Comparison of ENCODE assay signal across 1 cellular context in the genomic region with DNA sequence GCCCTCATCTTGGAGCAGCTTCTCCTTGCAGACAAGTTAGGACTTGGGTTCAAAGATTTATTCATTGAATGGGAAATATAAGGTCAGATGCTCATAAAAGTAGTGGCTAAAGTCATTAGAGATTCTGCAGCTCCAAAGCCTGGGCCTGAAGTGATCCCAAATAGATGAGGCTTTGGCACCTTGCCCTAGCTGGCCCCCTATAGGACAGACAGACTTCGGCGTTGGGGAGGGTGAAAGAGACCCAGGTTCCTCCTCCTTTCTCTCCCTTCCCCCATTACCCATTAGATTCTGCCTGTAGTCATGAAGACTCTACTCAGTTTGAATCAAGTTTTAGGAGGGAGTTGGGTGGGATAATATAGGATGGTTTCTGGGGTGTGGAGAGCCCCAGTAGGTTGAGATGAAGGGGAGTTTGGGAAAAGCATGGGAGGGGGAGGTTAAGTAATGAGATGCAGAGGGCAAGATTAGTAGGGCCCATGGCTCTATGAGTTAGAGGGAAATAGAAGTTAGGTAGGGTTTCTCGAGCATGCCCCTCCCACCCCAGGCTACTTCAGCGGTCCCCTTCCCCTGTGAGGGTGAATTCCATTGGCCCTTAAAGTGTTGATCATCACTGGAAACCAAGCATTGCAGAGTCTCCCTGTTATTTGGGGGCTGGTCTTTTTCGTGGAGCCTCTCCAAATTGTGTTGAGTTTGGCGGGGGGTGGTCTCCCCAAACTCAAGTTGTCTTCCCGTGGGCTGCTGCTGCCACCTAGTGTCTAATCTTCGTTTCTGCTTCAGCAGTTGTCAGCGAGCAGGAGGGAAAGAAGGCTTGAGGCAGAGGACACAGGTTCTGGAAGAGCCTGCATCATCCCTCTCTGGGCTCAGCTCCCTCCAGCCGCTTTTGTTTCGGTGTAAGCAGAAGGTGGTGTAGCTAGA.
TF ChIP-seq lines count a peak whose summit lies in the region.

No MANE protein-coding gene starts in this region.

TF ChIP-seq in K562, 482 proteins besides CTCF, POLR2A, EP300 and RAD21 (continued from another document and continues in another):
- TF ChIP-seq THAP12 (CRISPR knock-in tag; IDR thresholded peaks at IDR 0.05): no peak
- TF ChIP-seq RCOR1 (IDR thresholded peaks at IDR 0.05; ENCODE audit: borderline replicate concordance in 1 of 2, low read depth in 2 of 2, low read length in 2 of 2): no peak
- TF ChIP-seq PHF21A (IDR thresholded peaks at IDR 0.05; ENCODE audit: borderline replicate concordance, low read depth): no peak
- TF ChIP-seq HDAC1 (IDR thresholded peaks at IDR 0.05): 0 out of 4 replicates have a peak, but pooled peaks of 1 of the 2 experiments have one; percentile 11
- TF ChIP-seq CBX5 (IDR thresholded peaks at IDR 0.05; ENCODE audit: borderline replicate concordance, low read depth): no peak
- TF ChIP-seq CREB1 (IDR thresholded peaks at IDR 0.05): no peak
- peak; percentile 38; the same call in 1 of the 2 replicates for TF ChIP-seq CREB1 (CRISPR knock-in tag; IDR thresholded peaks at IDR 0.05)
- TF ChIP-seq ETV5 (CRISPR knock-in tag; IDR thresholded peaks at IDR 0.05; ENCODE audit: low read depth): no peak
- TF ChIP-seq, protein P1, sequence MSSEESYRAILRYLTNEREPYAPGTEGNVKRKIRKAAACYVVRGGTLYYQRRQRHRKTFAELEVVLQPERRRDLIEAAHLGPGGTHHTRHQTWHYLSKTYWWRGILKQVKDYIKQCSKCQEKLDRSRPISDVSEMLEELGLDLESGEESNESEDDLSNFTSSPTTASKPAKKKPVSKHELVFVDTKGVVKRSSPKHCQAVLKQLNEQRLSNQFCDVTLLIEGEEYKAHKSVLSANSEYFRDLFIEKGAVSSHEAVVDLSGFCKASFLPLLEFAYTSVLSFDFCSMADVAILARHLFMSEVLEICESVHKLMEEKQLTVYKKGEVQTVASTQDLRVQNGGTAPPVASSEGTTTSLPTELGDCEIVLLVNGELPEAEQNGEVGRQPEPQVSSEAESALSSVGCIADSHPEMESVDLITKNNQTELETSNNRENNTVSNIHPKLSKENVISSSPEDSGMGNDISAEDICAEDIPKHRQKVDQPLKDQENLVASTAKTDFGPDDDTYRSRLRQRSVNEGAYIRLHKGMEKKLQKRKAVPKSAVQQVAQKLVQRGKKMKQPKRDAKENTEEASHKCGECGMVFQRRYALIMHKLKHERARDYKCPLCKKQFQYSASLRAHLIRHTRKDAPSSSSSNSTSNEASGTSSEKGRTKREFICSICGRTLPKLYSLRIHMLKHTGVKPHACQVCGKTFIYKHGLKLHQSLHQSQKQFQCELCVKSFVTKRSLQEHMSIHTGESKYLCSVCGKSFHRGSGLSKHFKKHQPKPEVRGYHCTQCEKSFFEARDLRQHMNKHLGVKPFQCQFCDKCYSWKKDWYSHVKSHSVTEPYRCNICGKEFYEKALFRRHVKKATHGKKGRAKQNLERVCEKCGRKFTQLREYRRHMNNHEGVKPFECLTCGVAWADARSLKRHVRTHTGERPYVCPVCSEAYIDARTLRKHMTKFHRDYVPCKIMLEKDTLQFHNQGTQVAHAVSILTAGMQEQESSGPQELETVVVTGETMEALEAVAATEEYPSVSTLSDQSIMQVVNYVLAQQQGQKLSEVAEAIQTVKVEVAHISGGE (CRISPR knock-in tag; IDR thresholded peaks at IDR 0.05): no peak
- TF ChIP-seq, protein P2, sequence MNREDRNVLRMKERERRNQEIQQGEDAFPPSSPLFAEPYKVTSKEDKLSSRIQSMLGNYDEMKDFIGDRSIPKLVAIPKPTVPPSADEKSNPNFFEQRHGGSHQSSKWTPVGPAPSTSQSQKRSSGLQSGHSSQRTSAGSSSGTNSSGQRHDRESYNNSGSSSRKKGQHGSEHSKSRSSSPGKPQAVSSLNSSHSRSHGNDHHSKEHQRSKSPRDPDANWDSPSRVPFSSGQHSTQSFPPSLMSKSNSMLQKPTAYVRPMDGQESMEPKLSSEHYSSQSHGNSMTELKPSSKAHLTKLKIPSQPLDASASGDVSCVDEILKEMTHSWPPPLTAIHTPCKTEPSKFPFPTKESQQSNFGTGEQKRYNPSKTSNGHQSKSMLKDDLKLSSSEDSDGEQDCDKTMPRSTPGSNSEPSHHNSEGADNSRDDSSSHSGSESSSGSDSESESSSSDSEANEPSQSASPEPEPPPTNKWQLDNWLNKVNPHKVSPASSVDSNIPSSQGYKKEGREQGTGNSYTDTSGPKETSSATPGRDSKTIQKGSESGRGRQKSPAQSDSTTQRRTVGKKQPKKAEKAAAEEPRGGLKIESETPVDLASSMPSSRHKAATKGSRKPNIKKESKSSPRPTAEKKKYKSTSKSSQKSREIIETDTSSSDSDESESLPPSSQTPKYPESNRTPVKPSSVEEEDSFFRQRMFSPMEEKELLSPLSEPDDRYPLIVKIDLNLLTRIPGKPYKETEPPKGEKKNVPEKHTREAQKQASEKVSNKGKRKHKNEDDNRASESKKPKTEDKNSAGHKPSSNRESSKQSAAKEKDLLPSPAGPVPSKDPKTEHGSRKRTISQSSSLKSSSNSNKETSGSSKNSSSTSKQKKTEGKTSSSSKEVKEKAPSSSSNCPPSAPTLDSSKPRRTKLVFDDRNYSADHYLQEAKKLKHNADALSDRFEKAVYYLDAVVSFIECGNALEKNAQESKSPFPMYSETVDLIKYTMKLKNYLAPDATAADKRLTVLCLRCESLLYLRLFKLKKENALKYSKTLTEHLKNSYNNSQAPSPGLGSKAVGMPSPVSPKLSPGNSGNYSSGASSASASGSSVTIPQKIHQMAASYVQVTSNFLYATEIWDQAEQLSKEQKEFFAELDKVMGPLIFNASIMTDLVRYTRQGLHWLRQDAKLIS (CRISPR knock-in tag; IDR thresholded peaks at IDR 0.05): 0 out of 2 replicates have a peak, but pooled peaks have one; percentile 31
- no peak for TF ChIP-seq HMG20B (CRISPR knock-in tag; IDR thresholded peaks at IDR 0.05)
- no peak for TF ChIP-seq ZNF830 (CRISPR knock-in tag; IDR thresholded peaks at IDR 0.05)
- no peak for TF ChIP-seq RNF2 (IDR thresholded peaks at IDR 0.05)
- peak in 1 of 2 experiments; percentile 24; a peak in 1 of 4 replicates for TF ChIP-seq MAZ (CRISPR knock-in tag; conservative IDR thresholded peaks at IDR 0.05 in 1 of 2, IDR thresholded peaks at IDR 0.05 in 1 of 2)
- no peak; the same call in 1 of the 2 replicates for TF ChIP-seq ZFX (CRISPR knock-in tag; IDR thresholded peaks at IDR 0.05)
- TF ChIP-seq DACH1 (IDR thresholded peaks at IDR 0.05; ENCODE audit: partially characterized antibody): no peak
- TF ChIP-seq, protein P3, sequence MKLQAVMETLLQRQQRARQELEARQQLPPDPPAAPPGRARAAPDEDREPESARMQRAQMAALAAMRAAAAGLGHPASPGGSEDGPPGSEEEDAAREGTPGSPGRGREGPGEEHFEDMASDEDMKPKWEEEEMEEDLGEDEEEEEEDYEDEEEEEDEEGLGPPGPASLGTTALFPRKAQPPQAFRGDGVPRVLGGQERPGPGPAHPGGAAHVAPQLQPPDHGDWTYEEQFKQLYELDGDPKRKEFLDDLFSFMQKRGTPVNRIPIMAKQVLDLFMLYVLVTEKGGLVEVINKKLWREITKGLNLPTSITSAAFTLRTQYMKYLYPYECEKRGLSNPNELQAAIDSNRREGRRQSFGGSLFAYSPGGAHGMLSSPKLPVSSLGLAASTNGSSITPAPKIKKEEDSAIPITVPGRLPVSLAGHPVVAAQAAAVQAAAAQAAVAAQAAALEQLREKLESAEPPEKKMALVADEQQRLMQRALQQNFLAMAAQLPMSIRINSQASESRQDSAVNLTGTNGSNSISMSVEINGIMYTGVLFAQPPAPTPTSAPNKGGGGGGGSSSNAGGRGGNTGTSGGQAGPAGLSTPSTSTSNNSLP (IDR thresholded peaks at IDR 0.05; ENCODE audit: borderline replicate concordance, low read depth, low read length): no peak
- TF ChIP-seq MTA3 (IDR thresholded peaks at IDR 0.05; ENCODE audit: borderline replicate concordance): 0 out of 2 replicates have a peak, but pooled peaks have one; percentile 31
- TF ChIP-seq, protein P4, sequence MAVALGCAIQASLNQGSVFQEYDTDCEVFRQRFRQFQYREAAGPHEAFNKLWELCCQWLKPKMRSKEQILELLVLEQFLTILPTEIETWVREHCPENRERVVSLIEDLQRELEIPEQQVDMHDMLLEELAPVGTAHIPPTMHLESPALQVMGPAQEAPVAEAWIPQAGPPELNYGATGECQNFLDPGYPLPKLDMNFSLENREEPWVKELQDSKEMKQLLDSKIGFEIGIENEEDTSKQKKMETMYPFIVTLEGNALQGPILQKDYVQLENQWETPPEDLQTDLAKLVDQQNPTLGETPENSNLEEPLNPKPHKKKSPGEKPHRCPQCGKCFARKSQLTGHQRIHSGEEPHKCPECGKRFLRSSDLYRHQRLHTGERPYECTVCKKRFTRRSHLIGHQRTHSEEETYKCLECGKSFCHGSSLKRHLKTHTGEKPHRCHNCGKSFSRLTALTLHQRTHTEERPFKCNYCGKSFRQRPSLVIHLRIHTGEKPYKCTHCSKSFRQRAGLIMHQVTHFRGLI (CRISPR knock-in tag; IDR thresholded peaks at IDR 0.05): no peak
- TF ChIP-seq STAG1 (CRISPR knock-in tag; IDR thresholded peaks at IDR 0.05; ENCODE audit: borderline replicate concordance): peak; percentile 98
- TF ChIP-seq PKNOX1 (IDR thresholded peaks at IDR 0.05): no peak
- TF ChIP-seq, protein P5, sequence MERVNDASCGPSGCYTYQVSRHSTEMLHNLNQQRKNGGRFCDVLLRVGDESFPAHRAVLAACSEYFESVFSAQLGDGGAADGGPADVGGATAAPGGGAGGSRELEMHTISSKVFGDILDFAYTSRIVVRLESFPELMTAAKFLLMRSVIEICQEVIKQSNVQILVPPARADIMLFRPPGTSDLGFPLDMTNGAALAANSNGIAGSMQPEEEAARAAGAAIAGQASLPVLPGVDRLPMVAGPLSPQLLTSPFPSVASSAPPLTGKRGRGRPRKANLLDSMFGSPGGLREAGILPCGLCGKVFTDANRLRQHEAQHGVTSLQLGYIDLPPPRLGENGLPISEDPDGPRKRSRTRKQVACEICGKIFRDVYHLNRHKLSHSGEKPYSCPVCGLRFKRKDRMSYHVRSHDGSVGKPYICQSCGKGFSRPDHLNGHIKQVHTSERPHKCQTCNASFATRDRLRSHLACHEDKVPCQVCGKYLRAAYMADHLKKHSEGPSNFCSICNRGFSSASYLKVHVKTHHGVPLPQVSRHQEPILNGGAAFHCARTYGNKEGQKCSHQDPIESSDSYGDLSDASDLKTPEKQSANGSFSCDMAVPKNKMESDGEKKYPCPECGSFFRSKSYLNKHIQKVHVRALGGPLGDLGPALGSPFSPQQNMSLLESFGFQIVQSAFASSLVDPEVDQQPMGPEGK (CRISPR knock-in tag; IDR thresholded peaks at IDR 0.05; ENCODE audit: borderline replicate concordance): no peak
- no peak for TF ChIP-seq SMARCE1 (IDR thresholded peaks at IDR 0.05)
- TF ChIP-seq TOE1 (IDR thresholded peaks at IDR 0.05; ENCODE audit: borderline replicate concordance): no peak
- TF ChIP-seq TOE1 (CRISPR knock-in tag; IDR thresholded peaks at IDR 0.05; ENCODE audit: borderline replicate concordance, low read depth): no peak
- no peak for TF ChIP-seq ZNF347 (CRISPR knock-in tag; IDR thresholded peaks at IDR 0.05; ENCODE audit: low read depth)
- TF ChIP-seq, protein P6, sequence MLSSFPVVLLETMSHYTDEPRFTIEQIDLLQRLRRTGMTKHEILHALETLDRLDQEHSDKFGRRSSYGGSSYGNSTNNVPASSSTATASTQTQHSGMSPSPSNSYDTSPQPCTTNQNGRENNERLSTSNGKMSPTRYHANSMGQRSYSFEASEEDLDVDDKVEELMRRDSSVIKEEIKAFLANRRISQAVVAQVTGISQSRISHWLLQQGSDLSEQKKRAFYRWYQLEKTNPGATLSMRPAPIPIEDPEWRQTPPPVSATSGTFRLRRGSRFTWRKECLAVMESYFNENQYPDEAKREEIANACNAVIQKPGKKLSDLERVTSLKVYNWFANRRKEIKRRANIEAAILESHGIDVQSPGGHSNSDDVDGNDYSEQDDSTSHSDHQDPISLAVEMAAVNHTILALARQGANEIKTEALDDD (IDR thresholded peaks at IDR 0.05): no peak
- TF ChIP-seq FOXM1 (IDR thresholded peaks at IDR 0.05; ENCODE audit: low read depth): no peak
- TF ChIP-seq FOXM1 (CRISPR knock-in tag; IDR thresholded peaks at IDR 0.05; ENCODE audit: low read depth): peak; percentile 50; the same call in 1 of the 2 replicates
- no peak for TF ChIP-seq ARHGAP35 (IDR thresholded peaks at IDR 0.05; ENCODE audit: partially characterized antibody)
- TF ChIP-seq POLR3A (IDR thresholded peaks at IDR 0.05; ENCODE audit: borderline replicate concordance, extremely low read depth, insufficient read depth, insufficient read length): no peak
- TF ChIP-seq ZSCAN29 (IDR thresholded peaks at IDR 0.05): no peak
- peak; percentile 97 for TF ChIP-seq DEAF1 (CRISPR knock-in tag; IDR thresholded peaks at IDR 0.05)
- TF ChIP-seq ZNF354B (CRISPR knock-in tag; IDR thresholded peaks at IDR 0.05): no peak
- peak; percentile 31; the same call in 1 of the 2 replicates for TF ChIP-seq JUN (IDR thresholded peaks at IDR 0.05; ENCODE audit: borderline replicate concordance, low read depth, low read length)
- TF ChIP-seq JUN (CRISPR knock-in tag; IDR thresholded peaks at IDR 0.05; ENCODE audit: borderline replicate concordance): no peak
- TF ChIP-seq WHSC1 (IDR thresholded peaks at IDR 0.05; ENCODE audit: low read length): no peak
